ENCODE assay signal across 8 cellular contexts in the genomic region with DNA sequence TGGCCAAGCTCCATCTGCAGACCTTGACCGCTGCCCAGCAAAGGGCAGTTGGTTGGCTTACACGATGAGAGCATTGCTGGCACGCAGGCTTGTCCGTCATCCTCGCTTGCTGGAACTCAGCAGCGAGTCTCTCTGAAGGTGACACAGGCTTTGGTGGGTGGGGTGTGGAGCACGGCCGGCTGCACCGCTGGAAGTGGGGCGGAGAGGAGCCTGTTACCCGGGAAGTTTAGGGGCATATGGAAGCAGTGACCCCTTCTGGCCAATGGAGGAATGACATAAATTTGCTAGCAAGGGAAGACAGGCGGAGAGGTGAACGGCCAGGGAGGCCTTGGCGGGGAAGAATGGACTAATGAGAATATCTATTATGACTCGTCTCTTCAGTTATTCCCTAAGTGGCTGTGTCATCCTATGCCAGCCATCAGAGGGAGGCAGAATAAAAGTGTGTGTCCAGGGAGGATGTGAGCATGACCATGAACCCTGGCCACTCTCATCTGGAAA.
A peak's percentile ranks its signal among the peaks of the same experiment; 100 is the strongest.
DNase-seq lines count a peak whose midpoint lies in the region; ATAC-seq, FAIRE-seq and TF ChIP-seq lines count a peak whose summit lies in the region.

No MANE protein-coding gene starts in this region.

- peaks cover 0 to 6% (median 0%) of the 10 kb centered on the region in 5 donors for H3K36me3 Mint-ChIP-seq in naive thymus-derived CD4-positive, alpha-beta T cell

- DNase-seq in A673 (ENCODE audit: low spot score) (peak; percentile 80), GM13977 (ENCODE audit: low spot score) (peak; percentile 72), NCI-H69 (lab: John Stamatoyannopoulos, UW) (peak; percentile 55), endothelial cell of umbilical vein (ENCODE audit: low read depth, low spot score) (no peak)
- peak; percentile 24 to 45 for DNase-seq in activated CD8-positive, alpha-beta memory T cell treated with anti-CD3 and anti-CD28 coated beads for 4 hours (ENCODE audit: low read depth in 2 of 2)
- peak; percentile 40 to 81 (median 62) for DNase-seq in naive thymus-derived CD4-positive, alpha-beta T cell
- DNase-seq in stimulated activated naive CD8-positive, alpha-beta T cell treated with anti-CD3 and anti-CD28 coated beads, Interleukin-15, Interleukin-2, amounts not matched to agents 100 U/mL and 50 U/mL, for 24 hours: peak; percentile 77

- POLR2A ChIA-PET in A673 (lab: Charles Lee; ENCODE audit: low non-redundant PET) (no interaction called here), endothelial cell of umbilical vein (lab: Charles Lee) (no interaction called here)
- POLR2A ChIA-PET in naive thymus-derived CD4-positive, alpha-beta T cell (lab: Charles Lee): interaction anchor here (0.6 to 3.2 kb wide), 3 partner anchors 13 to 118 kb away, joined by 3 to 19 read pairs (median 4); no protein-coding TSS in a partner anchor

- peak overlapping the region in 5 of 9 donors; percentile 12 to 88 (median 72) for H3K27ac Mint-ChIP-seq in naive thymus-derived CD4-positive, alpha-beta T cell

- H3K4me1 Mint-ChIP-seq in naive thymus-derived CD4-positive, alpha-beta T cell: peaks cover 11 to 19% (median 17%) of the 10 kb centered on the region in 7 donors

- no peak overlapping the region for H2AFZ ChIP-seq in endothelial cell of umbilical vein (ENCODE audit: low read depth, low read length)

- no peaks in the 10 kb centered on the region for H4K20me1 ChIP-seq in endothelial cell of umbilical vein (replicated peaks; ENCODE audit: control insufficient read depth, extremely low read depth, insufficient read depth, low read length)

- in situ Hi-C loops in GM13977 (cut with MboI; ENCODE audit: low pct_unique_long_range_greater_than_20kb, low sequenced_read_pairs, unreplicated experiment): loop anchor here (10.0 kb wide), 1 partner anchor 285 kb away; no protein-coding TSS in a partner anchor

- H3K27me3 ChIP-seq in A673 (replicated peaks; ENCODE audit: insufficient read depth, low read depth, low read length, poor library complexity): peaks cover 53% of the 10 kb centered on the region
- H3K27me3 ChIP-seq in endothelial cell of umbilical vein (ENCODE audit: control insufficient read depth in 2 of 2, insufficient read depth in 2 of 2, low read length in 2 of 2): no peaks in the 10 kb centered on the region
- no peaks in the 10 kb centered on the region for H3K27me3 ChIP-seq in naive thymus-derived CD4-positive, alpha-beta T cell (ENCODE audit: control insufficient read depth in 2 of 2, insufficient read depth in 2 of 2, low read length in 2 of 2)

- no peak overlapping the region for H3K9ac ChIP-seq in endothelial cell of umbilical vein (replicated peaks; ENCODE audit: extremely low read depth, insufficient read depth, low read length)

- intact Hi-C loops in A673 (cut with micrococcal nuclease; ENCODE audit: unreplicated experiment) (loop anchor here (1.0 kb wide), 1 partner anchor 281 kb away; no protein-coding TSS in a partner anchor), endothelial cell of umbilical vein (cut with micrococcal nuclease) (loop anchor here (10.0 kb wide), 1 partner anchor 985 kb away; no protein-coding TSS in a partner anchor)
- intact Hi-C loops in naive thymus-derived CD4-positive, alpha-beta T cell (cut with micrococcal nuclease): loop anchor here (1.0 to 5.0 kb wide), 11 partner anchors 12 to 983 kb away; no protein-coding TSS in a partner anchor

- peak; percentile 83 for ATAC-seq in naive thymus-derived CD4-positive, alpha-beta T cell
- ATAC-seq in stimulated activated naive CD8-positive, alpha-beta T cell treated with anti-CD3 and anti-CD28 coated beads, Interleukin-15, Interleukin-2, amounts not matched to agents 100 U/mL and 50 U/mL, for 24 hours: peak; percentile 65
- ATAC-seq in GM18870 (IDR thresholded peaks at IDR 0.05; ENCODE audit: unreplicated experiment): no peak

- TF ChIP-seq POLR2A in endothelial cell of umbilical vein (IDR thresholded peaks at IDR 0.05; ENCODE audit: low read depth, low read length): no peak

- H3K27ac ChIP-seq in A673 (ENCODE audit: low read depth, low read length, poor library complexity, severe bottlenecking) (no peak overlapping the region), endothelial cell of umbilical vein (ENCODE audit: insufficient read depth, low read depth, low read length) (no peak overlapping the region)
- no peak overlapping the region for H3K27ac ChIP-seq in naive thymus-derived CD4-positive, alpha-beta T cell (ENCODE audit: low read depth, low read length)

- TF ChIP-seq CTCF in A673 (conservative IDR thresholded peaks at IDR 0.05; ENCODE audit: low read depth, low read length) (peak; percentile 76), GM13977 (IDR thresholded peaks at IDR 0.05; ENCODE audit: extremely low read depth, insufficient read depth, missing control alignments) (peak; percentile 74), endothelial cell of umbilical vein (IDR thresholded peaks at IDR 0.05; ENCODE audit: extremely low read depth in 1 of 2, insufficient read depth in 1 of 2, low read depth in 1 of 2, low read length in 2 of 2) (peak; percentile 45 to 51)

- BruUV-seq in A673 (replicated peaks; lab: Mats Ljungman, UMichigan) (no TSS peak), endothelial cell of umbilical vein (replicated peaks; lab: Mats Ljungman, UMichigan) (no TSS peak)

- CTCF ChIA-PET in A673 (lab: Charles Lee): interaction anchor here (0.8 kb wide), 1 partner anchor 64 kb away, joined by 4 read pairs; no protein-coding TSS in a partner anchor
- CTCF ChIA-PET in endothelial cell of umbilical vein (lab: Charles Lee): interaction anchor here (1.3 kb wide), 1 partner anchor 280 kb away, joined by 11 read pairs; no protein-coding TSS in a partner anchor
- CTCF ChIA-PET in naive thymus-derived CD4-positive, alpha-beta T cell (lab: Charles Lee): interaction anchor here (0.6 to 3.1 kb wide), 18 partner anchors 8 to 282 kb away, joined by 3 to 29 read pairs (median 4); a partner anchor contains a TSS

- dilution Hi-C loops in endothelial cell of umbilical vein (cut with MboI; ENCODE audit: extremely low pct_ligation_motif_present, low sequenced_read_pairs): no loop called here

- no peak for FAIRE-seq in endothelial cell of umbilical vein (lab: Jason Lieb, UNC)

- H3K9me3 Mint-ChIP-seq in naive thymus-derived CD4-positive, alpha-beta T cell: peaks cover 0 to 6% (median 1%) of the 10 kb centered on the region in 11 donors

- no peaks in the 10 kb centered on the region for H3K9me1 ChIP-seq in endothelial cell of umbilical vein (replicated peaks; ENCODE audit: control insufficient read depth, extremely low read depth, insufficient read depth, low read length)

- no peak overlapping the region for H3K4me2 ChIP-seq in endothelial cell of umbilical vein (ENCODE audit: insufficient read depth, low read length)

- H3K4me3 Mint-ChIP-seq in naive thymus-derived CD4-positive, alpha-beta T cell: peak overlapping the region in 5 of 10 donors; percentile 1 to 40 (median 34)

- no peak overlapping the region for H3K4me3 ChIP-seq in A673 (ENCODE audit: low read depth, low read length, poor library complexity, severe bottlenecking)
- H3K4me3 ChIP-seq in endothelial cell of umbilical vein (replicated peaks in 1 of 3; ENCODE audit: insufficient read depth in 1 of 3, low read depth in 1 of 3, low read length in 3 of 3): no peak overlapping the region
- H3K4me3 ChIP-seq in naive thymus-derived CD4-positive, alpha-beta T cell (ENCODE audit: low read length): no peak overlapping the region

- H3K9me3 ChIP-seq in A673 (ENCODE audit: low read depth, low read length, poor library complexity, severe bottlenecking) (no peaks in the 10 kb centered on the region), endothelial cell of umbilical vein (replicated peaks; ENCODE audit: control insufficient read depth, insufficient read depth, low read length) (no peaks in the 10 kb centered on the region)
- H3K9me3 ChIP-seq in naive thymus-derived CD4-positive, alpha-beta T cell (ENCODE audit: control insufficient read depth in 2 of 3, low read length in 3 of 3): no peaks in the 10 kb centered on the region

- no peaks in the 10 kb centered on the region for H3K79me2 ChIP-seq in endothelial cell of umbilical vein (ENCODE audit: control insufficient read depth, insufficient read depth, low read length)

- H3K4me1 ChIP-seq in A673 (ENCODE audit: insufficient read depth, low read length, poor library complexity, severe bottlenecking): no peaks in the 10 kb centered on the region
- no peaks in the 10 kb centered on the region for H3K4me1 ChIP-seq in endothelial cell of umbilical vein (ENCODE audit: control insufficient read depth, extremely low read depth, insufficient read depth, low read length)
- H3K4me1 ChIP-seq in naive thymus-derived CD4-positive, alpha-beta T cell (ENCODE audit: control insufficient read depth in 2 of 2, insufficient read depth in 2 of 2, low read length in 2 of 2): peaks cover 0 to 11% of the 10 kb centered on the region in 2 donors

- peaks cover 0 to 19% (median 0%) of the 10 kb centered on the region in 5 donors for H3K27me3 Mint-ChIP-seq in naive thymus-derived CD4-positive, alpha-beta T cell

- no peaks in the 10 kb centered on the region for H3K36me3 ChIP-seq in A673 (ENCODE audit: insufficient read depth, low read length, poor library complexity, severe bottlenecking)
- H3K36me3 ChIP-seq in endothelial cell of umbilical vein (ENCODE audit: control insufficient read depth in 2 of 2, extremely low read depth in 1 of 2, insufficient read depth in 2 of 2, low read length in 2 of 2): no peaks in the 10 kb centered on the region
- no peaks in the 10 kb centered on the region for H3K36me3 ChIP-seq in naive thymus-derived CD4-positive, alpha-beta T cell (ENCODE audit: control insufficient read depth in 2 of 3, insufficient read depth in 3 of 3, low read length in 3 of 3)

TF ChIP-seq in endothelial cell of umbilical vein, 7 proteins besides CTCF, POLR2A, EP300 and RAD21:
- TF ChIP-seq FOS (IDR thresholded peaks at IDR 0.05; ENCODE audit: borderline replicate concordance, insufficient read depth, low read length) (no peak), POLR2AphosphoS5 (IDR thresholded peaks at IDR 0.05; ENCODE audit: insufficient read depth, low read depth, low read length) (no peak), EZH2 (IDR thresholded peaks at IDR 0.05; ENCODE audit: borderline replicate concordance, low read depth, low read length, severe bottlenecking) (no peak), MYC (IDR thresholded peaks at IDR 0.05; ENCODE audit: low read depth, low read length) (no peak), JUN (IDR thresholded peaks at IDR 0.05; ENCODE audit: borderline replicate concordance, insufficient read depth, insufficient read length, low read depth) (no peak), GATA2 (IDR thresholded peaks at IDR 0.05; ENCODE audit: insufficient read depth, insufficient read length, low read depth, low read length) (no peak)
- TF ChIP-seq, protein P1, sequence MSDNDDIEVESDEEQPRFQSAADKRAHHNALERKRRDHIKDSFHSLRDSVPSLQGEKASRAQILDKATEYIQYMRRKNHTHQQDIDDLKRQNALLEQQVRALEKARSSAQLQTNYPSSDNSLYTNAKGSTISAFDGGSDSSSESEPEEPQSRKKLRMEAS (IDR thresholded peaks at IDR 0.05; ENCODE audit: insufficient read depth, insufficient read length): no peak
